22 cellular contexts compared by ENCODE assay signal in genomic region chr6:138805431-138805830, GRCh38. TPM values are rescaled to one million over a fixed set of nuclear protein-coding genes. Genes with fewer than 3 reads are reported as not detected.
DNase-seq lines count a peak whose midpoint lies in the region; ATAC-seq and TF ChIP-seq lines count a peak whose summit lies in the region.
"Had no signal": no experiment of that assay in that cellular context is flagged by ENCODE, and none has a peak within 500 bp of the region (broad histone marks: within the 10 kb centered on the region; RNA-seq: fewer than 3 reads in every experiment).

No MANE protein-coding gene starts in this region.

- ATAC-seq in activated CD8-positive, alpha-beta T cell treated with anti-CD3 and anti-CD28 coated beads, Interleukin-2, amount 10 ng/mL, durations not matched to agents 7 days and 5 days, result no peak
- no peak for ATAC-seq in HG03175 (IDR thresholded peaks at IDR 0.05; ENCODE audit: unreplicated experiment)
- ATAC-seq: activated T-helper 17 cell treated with anti-CD3 and anti-CD28 coated beads, Interleukin-2, amount 50 U/mL, for 72 hours; gastroesophageal sphincter; pancreas had no signal

- H3K18ac ChIP-seq in mesenchymal stem cell (ENCODE audit: low read depth in 1 of 2, low read length in 2 of 2), result no peak overlapping the region

- H3K79me1 ChIP-seq in mesenchymal stem cell (replicated peaks; ENCODE audit: low read length, poor library complexity, severe bottlenecking), result no peaks in the 10 kb centered on the region

- no peaks in the 10 kb centered on the region for H3K36me3 Mint-ChIP-seq in activated CD8-positive, alpha-beta T cell treated with anti-CD3 and anti-CD28 coated beads, Interleukin-2, amount 10 ng/mL, durations not matched to agents 7 days and 5 days (ENCODE audit: low read depth)

- H3K4ac ChIP-seq in mesenchymal stem cell (ENCODE audit: low read depth in 1 of 2, low read length in 2 of 2), result no peak overlapping the region

- CTCF ChIA-PET in activated CD8-positive, alpha-beta T cell treated with anti-CD3 and anti-CD28 coated beads, Interleukin-2, amount 10 ng/mL, durations not matched to agents 7 days and 5 days (lab: Charles Lee), result interaction anchor here (0.8 to 1.1 kb wide), 2 partner anchors 10 to 415 kb away, joined by 3 to 5 read pairs; no protein-coding TSS in a partner anchor

- no peak overlapping the region for H3K27ac ChIP-seq in mesenchymal stem cell (ENCODE audit: low read length, poor library complexity, severe bottlenecking)
- H3K27ac ChIP-seq: gastroesophageal sphincter, pancreas, suprapubic skin had no signal

- H3K9ac ChIP-seq in mesenchymal stem cell (ENCODE audit: low read length), result no peak overlapping the region

- H3K14ac ChIP-seq in mesenchymal stem cell (ENCODE audit: low read length in 2 of 2), result no peak overlapping the region

- H2BK15ac ChIP-seq in mesenchymal stem cell (ENCODE audit: low read depth, poor library complexity, severe bottlenecking), result no peak overlapping the region

- H3K4me3 ChIP-seq in MG63, result no peak overlapping the region
- no peak overlapping the region for H3K4me3 ChIP-seq in choroid plexus epithelial cell (ENCODE audit: low read depth, low read length)
- H3K4me3 ChIP-seq in mesenchymal stem cell (ENCODE audit: insufficient read depth in 1 of 2, low read depth in 1 of 2, low read length in 2 of 2), result no peak overlapping the region
- H3K4me3 ChIP-seq: gastroesophageal sphincter, lung, pancreas, skin epidermis, suprapubic skin had no signal

- no peak overlapping the region for H3K27ac Mint-ChIP-seq in activated CD8-positive, alpha-beta T cell treated with anti-CD3 and anti-CD28 coated beads, Interleukin-2, amount 10 ng/mL, durations not matched to agents 7 days and 5 days
- H3K27ac Mint-ChIP-seq: activated T-helper 17 cell treated with anti-CD3 and anti-CD28 coated beads, Interleukin-2, amount 50 U/mL, for 72 hours had no signal

- no peak for TF ChIP-seq CTCF in choroid plexus epithelial cell (conservative IDR thresholded peaks at IDR 0.05; ENCODE audit: low read depth, low read length)

- H3K27me3 Mint-ChIP-seq in activated CD8-positive, alpha-beta T cell treated with anti-CD3 and anti-CD28 coated beads, Interleukin-2, amount 10 ng/mL, durations not matched to agents 7 days and 5 days (ENCODE audit: low read depth), result peaks cover 6% of the 10 kb centered on the region

- H4K91ac ChIP-seq in mesenchymal stem cell (ENCODE audit: low read length), result no peak overlapping the region

- no peaks in the 10 kb centered on the region for H3K9me3 ChIP-seq in MG63
- no peaks in the 10 kb centered on the region for H3K9me3 ChIP-seq in mesenchymal stem cell (ENCODE audit: control insufficient read depth, low read length)
- H3K9me3 ChIP-seq: BE2C, gastroesophageal sphincter, pancreas, suprapubic skin had no signal

- H3K4me1 ChIP-seq in mesenchymal stem cell (ENCODE audit: control insufficient read depth, insufficient read depth, low read depth, low read length), result no peaks in the 10 kb centered on the region
- H3K4me1 ChIP-seq: BE2C, pancreas had no signal

- H3K4me3 Mint-ChIP-seq in activated CD8-positive, alpha-beta T cell treated with anti-CD3 and anti-CD28 coated beads, Interleukin-2, amount 10 ng/mL, durations not matched to agents 7 days and 5 days, result no peak overlapping the region
- H3K4me3 Mint-ChIP-seq: activated T-helper 17 cell treated with anti-CD3 and anti-CD28 coated beads, Interleukin-2, amount 50 U/mL, for 72 hours had no signal

- H2AK5ac ChIP-seq in mesenchymal stem cell (ENCODE audit: low read length, severe bottlenecking), result no peak overlapping the region

- no peak overlapping the region for H2BK5ac ChIP-seq in mesenchymal stem cell (ENCODE audit: low read depth, low read length, poor library complexity, severe bottlenecking)

- no peak overlapping the region for H2BK120ac ChIP-seq in mesenchymal stem cell (ENCODE audit: low read depth, low read length)

- WGBS in mesenchymal stem cell, result 68% methylated on average over 2 of the region's 2 CpGs

- no peaks in the 10 kb centered on the region for H3K9me3 Mint-ChIP-seq in activated CD8-positive, alpha-beta T cell treated with anti-CD3 and anti-CD28 coated beads, Interleukin-2, amount 10 ng/mL, durations not matched to agents 7 days and 5 days (ENCODE audit: insufficient read depth)
- H3K9me3 Mint-ChIP-seq: activated T-helper 17 cell treated with anti-CD3 and anti-CD28 coated beads, Interleukin-2, amount 50 U/mL, for 72 hours had no signal

- no peaks in the 10 kb centered on the region for H3K4me1 Mint-ChIP-seq in activated CD8-positive, alpha-beta T cell treated with anti-CD3 and anti-CD28 coated beads, Interleukin-2, amount 10 ng/mL, durations not matched to agents 7 days and 5 days (ENCODE audit: low read depth)
- H3K4me1 Mint-ChIP-seq: activated T-helper 17 cell treated with anti-CD3 and anti-CD28 coated beads, Interleukin-2, amount 50 U/mL, for 72 hours had no signal

- POLR2A ChIA-PET in activated CD8-positive, alpha-beta T cell treated with anti-CD3 and anti-CD28 coated beads, Interleukin-2, amount 10 ng/mL, durations not matched to agents 7 days and 5 days (lab: Charles Lee), result no interaction called here

- no peak overlapping the region for H4K8ac ChIP-seq in mesenchymal stem cell (ENCODE audit: low read length)

- DNase-seq in Daoy (ENCODE audit: low read depth) (peak; percentile 24), MG63 (peak; percentile 61), choroid plexus epithelial cell (ENCODE audit: low read depth) (peak; percentile 73), mesenchymal stem cell (peak; percentile 38), HK-2 (ENCODE audit: unreplicated experiment) (no peak)
- DNase-seq in activated CD8-positive, alpha-beta T cell treated with anti-CD3 and anti-CD28 coated beads, Interleukin-2, amount 10 ng/mL, durations not matched to agents 7 days and 5 days, result no peak
- DNase-seq in stimulated activated CD4-positive, alpha-beta T cell treated with anti-CD3 and anti-CD28 coated beads, Interleukin-1b, Interleukin-23, amount 100 ng/mL, for 48 hours, result no peak
- DNase-seq: amniotic stem cell; BE2C; NCI-H1417; NCI-H226; pancreas; stimulated activated CD4-positive, alpha-beta T cell treated with anti-CD3 and anti-CD28 coated beads, Interleukin-4, amount 100 ng/mL, for 4 hours; stimulated activated CD8-positive, alpha-beta memory T cell treated with anti-CD3 and anti-CD28 coated beads, Interleukin-4, amount 100 ng/mL, for 48 hours had no signal

- H3K36me3 ChIP-seq in MG63, result no peaks in the 10 kb centered on the region
- no peaks in the 10 kb centered on the region for H3K36me3 ChIP-seq in mesenchymal stem cell (ENCODE audit: control insufficient read depth in 1 of 2, insufficient read depth in 2 of 2, low read depth in 1 of 2, low read length in 2 of 2)
- H3K36me3 ChIP-seq: BE2C, gastroesophageal sphincter, pancreas, suprapubic skin had no signal

- no peak overlapping the region for H2BK12ac ChIP-seq in mesenchymal stem cell (ENCODE audit: low read length in 2 of 2)

- H3K27me3 ChIP-seq in MG63 (no peaks in the 10 kb centered on the region), mesenchymal stem cell (ENCODE audit: control insufficient read depth in 1 of 2, insufficient read depth in 1 of 2, low read length in 2 of 2) (no peaks in the 10 kb centered on the region)
- H3K27me3 ChIP-seq: gastroesophageal sphincter, pancreas, suprapubic skin had no signal

- H2AFZ ChIP-seq in mesenchymal stem cell (ENCODE audit: low read depth, low read length), result no peak overlapping the region

- no peak overlapping the region for H3K4me2 ChIP-seq in mesenchymal stem cell (ENCODE audit: low read length, poor library complexity, severe bottlenecking)

- no peak overlapping the region for H3K23ac ChIP-seq in mesenchymal stem cell (ENCODE audit: low read length in 2 of 2)

RNA-seq across cellular contexts. Expression of gene ECT2L, which starts 9.5 kb away (rescaled TPM):
- not detected in 2 replicates for total RNA-seq in Daoy (2014; rRNA removed; shearing (Covaris generic))
- total RNA-seq in MG63 (2014; rRNA removed; shearing (Covaris generic); ENCODE audit: low replicate concordance), result not detected in 2 replicates
- polyA plus RNA-seq in mesenchymal stem cell (2013, experiment 1 of 2), result not detected
- polyA plus RNA-seq in mesenchymal stem cell (2013, experiment 2 of 2), result not detected
- total RNA-seq in activated CD8-positive, alpha-beta T cell treated with anti-CD3 and anti-CD28 coated beads, Interleukin-2, amount 10 ng/mL, durations not matched to agents 7 days and 5 days, result not detected
- total RNA-seq: activated CD8-positive, alpha-beta memory T cell treated with anti-CD3 and anti-CD28 coated beads for 36 hours; T-helper 2 cell treated with Interferon-gamma antibody and Interleukin-4, amounts not matched to agents 100 ng/mL and 5 ng/mL, for 36 hours had no signal

RNA-seq across cellular contexts. Expression of gene CCDC28A, which starts 31.9 kb away (rescaled TPM):
- total RNA-seq in Daoy (2014; rRNA removed; shearing (Covaris generic)), result 19.0 and 19.9 TPM in 2 replicates
- total RNA-seq in MG63 (2014; rRNA removed; shearing (Covaris generic); ENCODE audit: low replicate concordance), result 15.3 and 30.8 TPM in 2 replicates
- 12.3 TPM for polyA plus RNA-seq in mesenchymal stem cell (2013, experiment 1 of 2)
- 11.5 TPM for polyA plus RNA-seq in mesenchymal stem cell (2013, experiment 2 of 2)
- 10 to 100 TPM; 17.4 to 19.2 TPM for total RNA-seq in activated CD8-positive, alpha-beta T cell treated with anti-CD3 and anti-CD28 coated beads, Interleukin-2, amount 10 ng/mL, durations not matched to agents 7 days and 5 days

Comparison
In these comparisons a context has a peak if more than half of its experiments do, and no peak if none do; other contexts are left out.
1. DNase-seq: peak in Daoy (single experiment), MG63 (single experiment), choroid plexus epithelial cell (single experiment) and mesenchymal stem cell (single experiment); none in activated CD8-positive, alpha-beta T cell treated with anti-CD3 and anti-CD28 coated beads, Interleukin-2, amount 10 ng/mL, durations not matched to agents 7 days and 5 days (single experiment), stimulated activated CD4-positive, alpha-beta T cell treated with anti-CD3 and anti-CD28 coated beads, Interleukin-1b, Interleukin-23, amount 100 ng/mL, for 48 hours (single experiment) and HK-2 (single experiment).